ENCODE assay signal across 6 cellular contexts in genomic region chr9:35756275-35756742, GRCh38. TPM values are rescaled to one million over a fixed set of nuclear protein-coding genes. Genes with fewer than 3 reads are reported as not detected.
A peak's percentile ranks its signal among the peaks of the same experiment; 100 is the strongest.
DNase-seq lines count a peak whose midpoint lies in the region; ATAC-seq and TF ChIP-seq lines count a peak whose summit lies in the region.

No MANE protein-coding gene starts in this region.

- no peaks in the 10 kb centered on the region for H3K27me3 ChIP-seq in spleen (replicated peaks in 1 of 7)

- TF ChIP-seq POLR2A in spleen (IDR thresholded peaks at IDR 0.05): no peak

- DNase-seq in T-helper 1 cell (peak in 3 of 5 donors; percentile 45 to 71 (median 62)), epithelial cell of esophagus (ENCODE audit: low read depth) (peak; percentile 56), spleen (peak; percentile 92), hypothalamus (lab: John Stamatoyannopoulos, UW) (no peak)

- peak overlapping the region; percentile 64 for H3K4me3 ChIP-seq in epithelial cell of esophagus (ENCODE audit: low read length)
- H3K4me3 ChIP-seq in spleen: peak overlapping the region; percentile 41 to 75 (median 64)

- H3K9me3 ChIP-seq in spleen: no peaks in the 10 kb centered on the region

- H3K27ac ChIP-seq in spleen: peak overlapping the region; percentile 83 to 96 (median 90)

- H3K4me1 ChIP-seq in spleen: peaks cover 24 to 71% (median 34%) of the 10 kb centered on the region in 6 donors

- TF ChIP-seq CTCF in epithelial cell of esophagus (IDR thresholded peaks at IDR 0.05; ENCODE audit: insufficient read depth, low read depth, low read length, missing control alignments) (peak; percentile 73), spleen (IDR thresholded peaks at IDR 0.05 in 8 of 11, conservative IDR thresholded peaks at IDR 0.05 in 3 of 11) (peak in 10 of 11 experiments; percentile 49 to 78 (median 69))

- peak; percentile 68 for ATAC-seq in GM18511 (IDR thresholded peaks at IDR 0.05; ENCODE audit: unreplicated experiment)
- no peak for ATAC-seq in HG03378 (IDR thresholded peaks at IDR 0.05; ENCODE audit: unreplicated experiment)

- WGBS in spleen, 5 donors: 27 to 36% (median 30%) methylated on average over 10 of the region's 10 CpGs

- intact Hi-C loops in spleen (cut with DNase I; ENCODE audit: low total_unique reads): no loop called here

- peaks cover 0 to 43% (median 33%) of the 10 kb centered on the region in 6 donors for H3K36me3 ChIP-seq in spleen

RNA-seq across cellular contexts. Expression of gene MSMP, which starts 2.2 kb away (rescaled TPM):
- not detected for total RNA-seq in spleen
- polyA plus RNA-seq in spleen: 1 to 10 TPM in 1 of 3 donors, under 1 TPM in 2; 0.58 to 1.6 (median 0.63) TPM

RNA-seq across cellular contexts. Expression of gene RGP1, which starts 7.2 kb away (rescaled TPM):
- 10 to 100 TPM; 19.7 to 29.2 (median 22.0) TPM for total RNA-seq in spleen
- polyA plus RNA-seq in spleen: 1 to 10 TPM; 2.2 to 9.5 (median 2.5) TPM

RNA-seq across cellular contexts. Expression of gene GBA2, which starts 7.3 kb away (rescaled TPM):
- total RNA-seq in spleen: 100 to 1,000 TPM in 1 of 7 donors, 10 to 100 TPM in 6; 70.5 to 111 (median 74.3) TPM
- 10 to 100 TPM; 22.8 to 40.9 (median 37.9) TPM for polyA plus RNA-seq in spleen

RNA-seq across cellular contexts. Expression of gene CREB3, which starts 23.8 kb away (rescaled TPM):
- 10 to 100 TPM; 21.8 to 35.9 (median 26.0) TPM for total RNA-seq in spleen
- 10 to 100 TPM; 14.7 to 26.7 (median 20.9) TPM for polyA plus RNA-seq in spleen

RNA-seq across cellular contexts. Expression of gene TLN1, which starts 24.3 kb away (rescaled TPM):
- total RNA-seq in spleen: 100 to 1,000 TPM; 356 to 881 (median 592) TPM
- 100 to 1,000 TPM in 1 of 3 donors, 10 to 100 TPM in 2; 79.9 to 122 (median 95.5) TPM for polyA plus RNA-seq in spleen

Comparison
In these comparisons a context has a peak if more than half of its experiments do, and no peak if none do; other contexts are left out.
1. DNase-seq: peak in T-helper 1 cell (3 of 5), epithelial cell of esophagus (single experiment) and spleen (single experiment); none in hypothalamus (0 of 51).